8 cellular contexts compared by ENCODE assay signal in genomic region chr1:46788639-46789038, GRCh38. TPM values are rescaled to one million over a fixed set of nuclear protein-coding genes. Genes with fewer than 3 reads are reported as not detected.
"Had no signal": no experiment of that assay in that cellular context is flagged by ENCODE, and none has a peak within 500 bp of the region (broad histone marks: within the 10 kb centered on the region; RNA-seq: fewer than 3 reads in every experiment).

No MANE protein-coding gene starts in this region.

RNA-seq across cellular contexts. Expression of gene CYP4B1, which starts 10.2 kb away (rescaled TPM):
- total RNA-seq: activated CD8-positive, alpha-beta memory T cell treated with anti-CD3 and anti-CD28 coated beads for 36 hours; activated T-helper 2 cell treated with anti-CD3 and anti-CD28 coated beads, Interferon-gamma antibody, Interleukin-2, Interleukin-4, amounts not matched to agents 10 μg/mL and 5 μg/mL and 100 μg/mL, durations not matched to agents 14 hours and 24 hours and 36 hours; dermis microvascular lymphatic vessel endothelial cell; endothelial cell of umbilical vein; fibroblast of lung; glomerular endothelial cell had no signal
- polyA plus RNA-seq: endothelial cell of umbilical vein, fibroblast of lung, immature natural killer cell, neural cell had no signal
